18 cellular contexts compared by ENCODE assay signal in the genomic region with DNA sequence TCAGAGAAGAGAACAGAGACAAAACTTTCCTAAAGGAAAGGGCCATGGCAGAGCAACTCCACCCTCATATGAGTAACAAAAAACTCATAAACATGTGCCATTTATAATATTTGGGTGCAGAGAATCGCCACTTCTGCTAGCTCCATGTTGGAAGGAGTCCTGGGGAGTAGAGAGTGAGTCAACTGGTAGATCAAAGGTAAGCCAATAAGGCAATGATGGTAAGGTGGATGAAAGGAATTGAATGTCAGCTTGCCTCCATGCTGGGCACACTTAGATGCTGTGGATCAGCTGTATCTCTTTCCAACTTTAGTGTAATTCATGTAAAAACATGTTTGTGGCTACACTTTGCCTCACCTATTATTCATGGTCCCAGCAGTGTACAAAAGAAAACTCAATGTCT. TPM values are rescaled to one million over a fixed set of nuclear protein-coding genes. Genes with fewer than 3 reads are reported as not detected.
DNase-seq lines count a peak whose midpoint lies in the region; ATAC-seq, FAIRE-seq and TF ChIP-seq lines count a peak whose summit lies in the region.
"Had no signal": no experiment of that assay in that cellular context is flagged by ENCODE, and none has a peak within 500 bp of the region (broad histone marks: within the 10 kb centered on the region; RNA-seq: fewer than 3 reads in every experiment).

No MANE protein-coding gene starts in this region.

- no peaks in the 10 kb centered on the region for H3K36me3 Mint-ChIP-seq in MCF 10A (ENCODE audit: insufficient read depth, unreplicated experiment)
- H3K36me3 Mint-ChIP-seq: CD8-positive, alpha-beta T cell had no signal

- H3K9me3 ChIP-seq in breast epithelium (no peaks in the 10 kb centered on the region), left lung (no peaks in the 10 kb centered on the region)

- peaks cover 0 to 3% of the 10 kb centered on the region in 2 donors for H3K4me1 ChIP-seq in breast epithelium
- H3K4me1 ChIP-seq in left lung = peaks cover 0 to 9% of the 10 kb centered on the region in 2 donors

- no TSS peak for BruUV-seq in MCF 10A (replicated peaks; lab: Mats Ljungman, UMichigan)

- H3K4me1 Mint-ChIP-seq in MCF 10A (ENCODE audit: insufficient read depth, unreplicated experiment) = peaks cover 48% of the 10 kb centered on the region
- H3K4me1 Mint-ChIP-seq: B cell had no signal

- H3K27ac ChIP-seq in breast epithelium (no peak overlapping the region), left lung (no peak overlapping the region)
- H3K27ac ChIP-seq: BLaER1 treated with 17β-estradiol and CSF1 and Interleukin-3, amounts not matched to agents 10 nM and 100 nM; HL-60 had no signal

- no peaks in the 10 kb centered on the region for H3K9me3 Mint-ChIP-seq in MCF 10A (ENCODE audit: unreplicated experiment)
- H3K9me3 Mint-ChIP-seq: CD8-positive, alpha-beta T cell had no signal

- CTCF ChIA-PET in MCF 10A (lab: Yijun Ruan, JAX) = interaction anchor here (0.6 to 3.9 kb wide), 6 partner anchors 14 to 361 kb away, joined by 3 to 23 read pairs (median 3); no protein-coding TSS in a partner anchor

- no peaks in the 10 kb centered on the region for H3K27me3 Mint-ChIP-seq in MCF 10A (ENCODE audit: insufficient read depth, unreplicated experiment)

- H3K4me3 Mint-ChIP-seq in MCF 10A (ENCODE audit: unreplicated experiment) = no peak overlapping the region
- H3K4me3 Mint-ChIP-seq: B cell; CD8-positive, alpha-beta T cell; H9 had no signal

- intact Hi-C loops in MCF 10A (cut with micrococcal nuclease) (loop anchor here (5.0 kb wide), 1 partner anchor 119 kb away; no protein-coding TSS in a partner anchor), breast epithelium (cut with DNase I; ENCODE audit: low total_unique reads) (no loop called here), left lung (cut with DNase I) (loop anchor here in 1 of 2 donors (10.0 kb wide), 1 partner anchor 279 kb away; no protein-coding TSS in a partner anchor)

- H3K36me3 ChIP-seq in breast epithelium (no peaks in the 10 kb centered on the region), bronchial epithelial cell (ENCODE audit: control insufficient read depth, insufficient read depth, low read length) (no peaks in the 10 kb centered on the region), left lung (no peaks in the 10 kb centered on the region)
- H3K36me3 ChIP-seq: BLaER1 treated with 17β-estradiol and CSF1 and Interleukin-3, amounts not matched to agents 10 nM and 100 nM had no signal

- peak; percentile 9 for ATAC-seq in left lung
- ATAC-seq: CD8-positive, alpha-beta T cell had no signal

- H3K4me3 ChIP-seq in breast epithelium (no peak overlapping the region), bronchial epithelial cell (ENCODE audit: low read depth, low read length) (no peak overlapping the region), left lung (no peak overlapping the region)
- H3K4me3 ChIP-seq: BLaER1 treated with 17β-estradiol and CSF1 and Interleukin-3, amounts not matched to agents 10 nM and 100 nM had no signal

- FAIRE-seq in bronchial epithelial cell (lab: Jason Lieb, UNC) = no peak
- FAIRE-seq: H1 had no signal

- H3K27ac Mint-ChIP-seq in MCF 10A (ENCODE audit: low read depth, unreplicated experiment) = peak overlapping the region; percentile 25
- H3K27ac Mint-ChIP-seq: B cell; CD8-positive, alpha-beta T cell; H9 had no signal

- peaks cover 0 to 19% of the 10 kb centered on the region in 2 donors for H3K27me3 ChIP-seq in breast epithelium
- peaks cover 10% of the 10 kb centered on the region for H3K27me3 ChIP-seq in bronchial epithelial cell (ENCODE audit: control insufficient read depth, insufficient read depth, low read length)
- peaks cover 37 to 69% of the 10 kb centered on the region in 2 donors for H3K27me3 ChIP-seq in left lung
- H3K27me3 ChIP-seq: BLaER1 treated with 17β-estradiol and CSF1 and Interleukin-3, amounts not matched to agents 10 nM and 100 nM had no signal

- TF ChIP-seq CTCF in MCF 10A (IDR thresholded peaks at IDR 0.05; ENCODE audit: unreplicated experiment) (no peak), breast epithelium (IDR thresholded peaks at IDR 0.05) (no peak), bronchial epithelial cell (IDR thresholded peaks at IDR 0.05; ENCODE audit: insufficient read depth, low read length, severe bottlenecking) (no peak), left lung (IDR thresholded peaks at IDR 0.05) (no peak), GM20000 (IDR thresholded peaks at IDR 0.05; ENCODE audit: extremely low read depth, missing control alignments) (no peak)

- POLR2A ChIA-PET in MCF 10A (lab: Yijun Ruan, JAX) = interaction anchor here (1.2 to 4.2 kb wide), 3 partner anchors 10 to 320 kb away, joined by 4 to 30 read pairs (median 4); partner anchors contain the start of gene ANXA5

- TF ChIP-seq POLR2A in breast epithelium (IDR thresholded peaks at IDR 0.05) = no peak

- peak; percentile 27 for DNase-seq in MCF 10A (ENCODE audit: unreplicated experiment)
- DNase-seq in breast epithelium (ENCODE audit: low spot score in 2 of 2) = no peak
- DNase-seq in bronchial epithelial cell (ENCODE audit: low read depth) = peak; percentile 18
- DNase-seq in left lung = no peak
- DNase-seq in NK-92 treated with Interleukin-12 subunit alpha and Interleukin-12 subunit beta, amount 100 ng/mL, for 24 hours (lab: John Stamatoyannopoulos, UW) = no peak
- no peak for DNase-seq in GM20000 (ENCODE audit: low spot score)
- DNase-seq in NCI-H526 treated with DMSO at 0.1 percent for 48 hours (lab: John Stamatoyannopoulos, UW) = no peak
- DNase-seq: 8988T; Calu3; CD8-positive, alpha-beta T cell; DMS79 treated with DMSO at 0.1 percent for 48 hours; GF-D8; H9 had no signal

RNA-seq across cellular contexts. Expression of gene QRFPR, which starts 4.7 kb away (rescaled TPM):
- total RNA-seq in MCF 10A (2022) = 6.5 and 8.4 TPM in 2 replicates
- total RNA-seq in breast epithelium = 1 to 10 TPM in 1 of 3 donors, under 1 TPM in 1, not detected in 1; 0.66 to 1.3 TPM
- not detected in 2 replicates for total RNA-seq in bronchial epithelial cell
- not detected for total RNA-seq in left lung
- total RNA-seq: B cell; CD8-positive, alpha-beta T cell; HT1080 had no signal

Comparison
In these comparisons a context has a peak if more than half of its experiments do, and no peak if none do; other contexts are left out.
1. DNase-seq: peak in MCF 10A (single experiment) and bronchial epithelial cell (single experiment); none in breast epithelium (0 of 2), left lung (0 of 2), NK-92 treated with Interleukin-12 subunit alpha and Interleukin-12 subunit beta, amount 100 ng/mL, for 24 hours (single experiment), GM20000 (single experiment) and NCI-H526 treated with DMSO at 0.1 percent for 48 hours (single experiment).